34 cellular contexts compared by ENCODE assay signal in the genomic region with DNA sequence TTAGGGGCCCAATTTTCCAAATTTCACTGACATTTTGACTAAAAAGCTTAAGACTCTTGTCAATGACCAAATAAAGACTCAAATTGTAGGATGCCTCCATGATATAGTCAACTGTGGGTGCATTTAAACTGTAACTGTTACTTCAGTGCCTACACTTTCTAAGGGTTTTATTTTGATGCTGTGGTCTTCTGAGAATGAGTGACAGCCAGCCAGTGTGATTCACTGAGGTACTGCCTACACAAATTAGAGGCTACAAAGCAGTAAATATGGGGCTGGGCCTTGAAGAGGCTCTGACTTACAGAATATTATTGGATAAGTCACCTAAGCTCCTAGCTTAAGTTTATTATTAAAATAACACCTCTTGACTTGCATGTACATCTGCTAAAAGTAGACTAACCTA.
"Had no signal": no experiment of that assay in that cellular context is flagged by ENCODE, and none has a peak within 500 bp of the region (broad histone marks: within the 10 kb centered on the region; RNA-seq: fewer than 3 reads in every experiment).

No MANE protein-coding gene starts in this region.

- H3K9me3 Mint-ChIP-seq: activated T-helper 1 cell treated with anti-CD3 and anti-CD28 coated beads, Interleukin-12 subunit alpha, Interleukin-12 subunit beta, Interleukin-2, Interleukin-4 antibody, amounts not matched to agents 30 ng/mL and 10 ng/mL and 1 ng/mL, durations not matched to agents 14 hours and 24 hours and 36 hours; central memory CD8-positive, alpha-beta T cell; immature natural killer cell; T-helper 2 cell treated with Interferon-gamma antibody and Interleukin-4, amounts not matched to agents 5 μg/mL and 100 μg/mL, for 36 hours had no signal

- ATAC-seq: activated CD4-positive, alpha-beta T cell treated with anti-CD3 and anti-CD28 coated beads for 36 hours; activated naive CD8-positive, alpha-beta T cell treated with anti-CD3 and anti-CD28 coated beads, Interleukin-2, amount 50 U/mL, for 24 hours; esophagus mucosa; heart left ventricle; left colon; pancreas; T-cell had no signal

- H3K4me3 ChIP-seq: heart left ventricle, pancreas, prostate gland, sigmoid colon, tibial nerve had no signal

- FAIRE-seq: bronchial epithelial cell, kidney, pancreas, small intestine had no signal

- DNase-seq: activated CD4-positive, alpha-beta T cell treated with anti-CD3 and anti-CD28 coated beads for 36 hours; activated CD4-positive, alpha-beta T cell treated with anti-CD3 and anti-CD28 coated beads, Interleukin-2, amount 50 U/mL, for 4 hours; activated CD4-positive, CD25-positive, alpha-beta regulatory T cell; activated gamma-delta T cell; activated naive CD4-positive, alpha-beta T cell treated with anti-CD3 and anti-CD28 coated beads, Interleukin-2, amount 10 ng/mL, durations not matched to agents 7 days and 5 days; activated naive CD8-positive, alpha-beta T cell treated with anti-CD3 and anti-CD28 coated beads, Interleukin-2, amount 50 U/mL, for 24 hours; activated T-cell treated with anti-CD3 and anti-CD28 coated beads for 4 hours; endodermal cell; foreskin fibroblast; heart left ventricle; hypothalamus; immature natural killer cell; kidney; left colon; mammary epithelial cell; naive B cell; nucleus accumbens; pancreas; sigmoid colon; small intestine; stimulated activated CD4-positive, alpha-beta T cell treated with anti-CD3 and anti-CD28 coated beads, Interleukin-4, amount 100 ng/mL, for 4 hours; stimulated activated CD8-positive, alpha-beta memory T cell treated with anti-CD3 and anti-CD28 coated beads, Interleukin-4, amount 100 ng/mL, for 48 hours; stimulated activated naive CD4-positive, alpha-beta T cell; T-cell had no signal

- H3K27me3 Mint-ChIP-seq: activated CD4-positive, alpha-beta T cell treated with anti-CD3 and anti-CD28 coated beads for 36 hours; activated naive CD4-positive, alpha-beta T cell treated with anti-CD3 and anti-CD28 coated beads, Interleukin-2, amount 10 ng/mL, durations not matched to agents 7 days and 5 days; activated naive CD8-positive, alpha-beta T cell treated with anti-CD3 and anti-CD28 coated beads, Interleukin-2, amount 50 U/mL, for 24 hours; central memory CD8-positive, alpha-beta T cell; dendritic cell treated with granulocyte-macrophage colony-stimulating factor and Interleukin-4, amounts not matched to agents 40 ng/mL and 50 ng/mL, for 4 days; naive B cell; T-cell had no signal

- H3K36me3 ChIP-seq: prostate gland had no signal

- H3K9me3 ChIP-seq: pancreas, prostate gland had no signal

- H3K4me3 Mint-ChIP-seq: activated CD4-positive, alpha-beta T cell treated with anti-CD3 and anti-CD28 coated beads for 36 hours; activated naive CD4-positive, alpha-beta T cell treated with anti-CD3 and anti-CD28 coated beads, Interleukin-2, amount 10 ng/mL, durations not matched to agents 7 days and 5 days; activated naive CD8-positive, alpha-beta T cell treated with anti-CD3 and anti-CD28 coated beads, Interleukin-2, amount 50 U/mL, for 24 hours; activated T-helper 1 cell treated with anti-CD3 and anti-CD28 coated beads, Interleukin-12 subunit alpha, Interleukin-12 subunit beta, Interleukin-2, Interleukin-4 antibody, amounts not matched to agents 30 ng/mL and 10 ng/mL and 1 ng/mL, durations not matched to agents 14 hours and 24 hours and 36 hours; central memory CD8-positive, alpha-beta T cell; dendritic cell treated with granulocyte-macrophage colony-stimulating factor and Interleukin-4, amounts not matched to agents 40 ng/mL and 50 ng/mL, for 4 days; endodermal cell; immature natural killer cell; mesothelial cell of epicardium; naive B cell; neural crest cell; T-cell; T-helper 2 cell treated with Interferon-gamma antibody and Interleukin-4, amounts not matched to agents 5 μg/mL and 100 μg/mL, for 36 hours had no signal

- H3K27me3 ChIP-seq: heart left ventricle, pancreas, sigmoid colon, tibial nerve had no signal

- H3K4me1 Mint-ChIP-seq: activated CD4-positive, alpha-beta T cell treated with anti-CD3 and anti-CD28 coated beads for 36 hours; activated naive CD4-positive, alpha-beta T cell treated with anti-CD3 and anti-CD28 coated beads, Interleukin-2, amount 10 ng/mL, durations not matched to agents 7 days and 5 days; activated naive CD8-positive, alpha-beta T cell treated with anti-CD3 and anti-CD28 coated beads, Interleukin-2, amount 50 U/mL, for 24 hours; central memory CD8-positive, alpha-beta T cell; immature natural killer cell; T-cell had no signal

- H3K27ac ChIP-seq: heart left ventricle, pancreas had no signal

- H3K27ac Mint-ChIP-seq: activated CD4-positive, alpha-beta T cell treated with anti-CD3 and anti-CD28 coated beads for 36 hours; activated naive CD4-positive, alpha-beta T cell treated with anti-CD3 and anti-CD28 coated beads, Interleukin-2, amount 10 ng/mL, durations not matched to agents 7 days and 5 days; activated naive CD8-positive, alpha-beta T cell treated with anti-CD3 and anti-CD28 coated beads, Interleukin-2, amount 50 U/mL, for 24 hours; activated T-helper 1 cell treated with anti-CD3 and anti-CD28 coated beads, Interleukin-12 subunit alpha, Interleukin-12 subunit beta, Interleukin-2, Interleukin-4 antibody, amounts not matched to agents 30 ng/mL and 10 ng/mL and 1 ng/mL, durations not matched to agents 14 hours and 24 hours and 36 hours; dendritic cell treated with granulocyte-macrophage colony-stimulating factor and Interleukin-4, amounts not matched to agents 40 ng/mL and 50 ng/mL, for 4 days; endodermal cell; immature natural killer cell; mesothelial cell of epicardium; T-cell; T-helper 2 cell treated with Interferon-gamma antibody and Interleukin-4, amounts not matched to agents 5 μg/mL and 100 μg/mL, for 36 hours had no signal

- H3K4me1 ChIP-seq: heart left ventricle, pancreas, tibial nerve had no signal
